Comparison of ENCODE assay signal across 7 cellular contexts in genomic region chr19:16383584-16384161, GRCh38. TPM values are rescaled to one million over a fixed set of nuclear protein-coding genes. Genes with fewer than 3 reads are reported as not detected.
A peak's percentile ranks its signal among the peaks of the same experiment; 100 is the strongest.
DNase-seq lines count a peak whose midpoint lies in the region; ATAC-seq, FAIRE-seq and TF ChIP-seq lines count a peak whose summit lies in the region.

No MANE protein-coding gene starts in this region.

- POLR2A ChIA-PET in RWPE1 (lab: Yijun Ruan, JAX; ENCODE audit: low non-redundant PET) = no interaction called here

- TF ChIP-seq CTCF in GM23338 (conservative IDR thresholded peaks at IDR 0.05; ENCODE audit: low read depth in 2 of 2) = no peak
- TF ChIP-seq CTCF in RWPE1 (conservative IDR thresholded peaks at IDR 0.05; ENCODE audit: low read depth) = peak; percentile 52; the same call in 1 of the 2 replicates
- no peak for TF ChIP-seq CTCF in kidney (IDR thresholded peaks at IDR 0.05; ENCODE audit: borderline replicate concordance, extremely low read depth, insufficient read depth)

- FAIRE-seq in kidney (lab: Jason Lieb, UNC) = no peak

- peaks cover 3% of the 10 kb centered on the region for H3K27me3 Mint-ChIP-seq in GM23338 (ENCODE audit: insufficient read depth, low read depth, poor library complexity)
- no peaks in the 10 kb centered on the region for H3K27me3 Mint-ChIP-seq in stimulated activated naive CD8-positive, alpha-beta T cell treated with anti-CD3 and anti-CD28 coated beads, Interleukin-15, amount 100 ng/mL, for 72 hours

- CTCF ChIA-PET in RWPE1 (lab: Yijun Ruan, JAX) = interaction anchor here (0.6 to 1.6 kb wide), 6 partner anchors 22 to 1430 kb away, joined by 3 to 16 read pairs (median 4); no protein-coding TSS in a partner anchor

- H3K4me1 Mint-ChIP-seq in GM23338 = no peaks in the 10 kb centered on the region
- peaks cover 34% of the 10 kb centered on the region for H3K4me1 Mint-ChIP-seq in stimulated activated naive CD8-positive, alpha-beta T cell treated with anti-CD3 and anti-CD28 coated beads, Interleukin-15, amount 100 ng/mL, for 72 hours

- intact Hi-C loops in kidney (cut with DNase I) = no loop called here

- no peak overlapping the region for H3K4me2 ChIP-seq in GM23338

- ATAC-seq in GM23338 (no peak; the same call in 2 of the 3 replicates), HG02759 (IDR thresholded peaks at IDR 0.05; ENCODE audit: unreplicated experiment) (no peak)
- ATAC-seq in stimulated activated naive CD8-positive, alpha-beta T cell treated with anti-CD3 and anti-CD28 coated beads, Interleukin-15, amount 100 ng/mL, for 72 hours = peak; percentile 56

- H3K36me3 Mint-ChIP-seq in GM23338 (ENCODE audit: low read depth) = peaks cover 32% of the 10 kb centered on the region

- no peak overlapping the region for H3K4me3 Mint-ChIP-seq in GM23338
- peak overlapping the region in 1 of 2 donors; percentile 21 for H3K4me3 Mint-ChIP-seq in stimulated activated naive CD8-positive, alpha-beta T cell treated with anti-CD3 and anti-CD28 coated beads, Interleukin-15, amount 100 ng/mL, for 72 hours

- H3K27ac ChIP-seq in GM23338 (ENCODE audit: low read depth) (no peak overlapping the region), RWPE1 (peak overlapping the region; percentile 9; the same call in 1 of the 2 replicates), kidney (ENCODE audit: low read depth in 2 of 2, low read length in 2 of 2) (peak overlapping the region in 1 of 2 donors; percentile 87)

- H3K36me3 ChIP-seq in GM23338 (ENCODE audit: insufficient read depth) = peaks cover 7% of the 10 kb centered on the region
- H3K36me3 ChIP-seq in kidney (ENCODE audit: control insufficient read depth in 1 of 2, insufficient read depth in 2 of 2, low read length in 2 of 2) = peaks cover 19 to 29% of the 10 kb centered on the region in 2 donors

- H2AFZ ChIP-seq in GM23338 = no peak overlapping the region

- H3F3A ChIP-seq in GM23338 (replicated peaks; ENCODE audit: low read depth) = no peaks in the 10 kb centered on the region

- H3K9me3 Mint-ChIP-seq in GM23338 = no peaks in the 10 kb centered on the region
- no peaks in the 10 kb centered on the region for H3K9me3 Mint-ChIP-seq in stimulated activated naive CD8-positive, alpha-beta T cell treated with anti-CD3 and anti-CD28 coated beads, Interleukin-15, amount 100 ng/mL, for 72 hours

- H3K79me2 ChIP-seq in GM23338 (replicated peaks; ENCODE audit: insufficient read depth) = no peaks in the 10 kb centered on the region

- peaks cover 6% of the 10 kb centered on the region for H4K20me1 ChIP-seq in GM23338 (replicated peaks; ENCODE audit: insufficient read depth)

- H3K27ac Mint-ChIP-seq in GM23338 = 0 out of 2 replicates have a peak overlapping the region, but pooled peaks have one; percentile 65
- no peak overlapping the region for H3K27ac Mint-ChIP-seq in stimulated activated naive CD8-positive, alpha-beta T cell treated with anti-CD3 and anti-CD28 coated beads, Interleukin-15, amount 100 ng/mL, for 72 hours

- no peaks in the 10 kb centered on the region for H3K9me2 ChIP-seq in GM23338 (ENCODE audit: insufficient read depth)

- H3K4me3 ChIP-seq in GM23338 = no peak overlapping the region
- no peak overlapping the region for H3K4me3 ChIP-seq in kidney (ENCODE audit: low read length in 2 of 2)

- peak overlapping the region in 1 of 2 donors; percentile 47 for H3K9ac ChIP-seq in kidney (ENCODE audit: low read length in 2 of 2)

- H3K27me3 ChIP-seq in GM23338 (ENCODE audit: insufficient read depth) = no peaks in the 10 kb centered on the region

- no peaks in the 10 kb centered on the region for H3K9me3 ChIP-seq in kidney (ENCODE audit: control insufficient read depth in 1 of 2, low read length in 2 of 2)

- H3K4me1 ChIP-seq in GM23338 (ENCODE audit: insufficient read depth) (no peaks in the 10 kb centered on the region), kidney (ENCODE audit: control insufficient read depth in 1 of 2, insufficient read depth in 1 of 2, low read depth in 1 of 2, low read length in 2 of 2) (peaks cover 0 to 4% of the 10 kb centered on the region in 2 donors)

- DNase-seq in GM23338 (ENCODE audit: low spot score) = no peak
- no peak for DNase-seq in RWPE1 (ENCODE audit: low spot score)
- peak; percentile 84 for DNase-seq in kidney
- no peak for DNase-seq in stimulated activated naive CD8-positive, alpha-beta T cell treated with anti-CD3 and anti-CD28 coated beads, Interleukin-15, amount 100 ng/mL, for 72 hours
- DNase-seq in DMS153 treated with DMSO at 0.1 percent for 48 hours (lab: John Stamatoyannopoulos, UW; ENCODE audit: unreplicated experiment) = no peak
- no peak for DNase-seq in NCI-H510A (lab: John Stamatoyannopoulos, UW)

TF ChIP-seq in GM23338, 12 proteins besides CTCF, POLR2A, EP300 and RAD21 (continues in another document):
- TF ChIP-seq ZNF462 (CRISPR knock-in tag; IDR thresholded peaks at IDR 0.05) (no peak), JUNB (IDR thresholded peaks at IDR 0.05; ENCODE audit: unreplicated experiment) (no peak), EZH2phosphoT487 (IDR thresholded peaks at IDR 0.05; ENCODE audit: unreplicated experiment) (no peak), ETS1 (IDR thresholded peaks at IDR 0.05) (no peak), ZNF331 (CRISPR knock-in tag; IDR thresholded peaks at IDR 0.05; ENCODE audit: low read depth) (no peak), NANOG (IDR thresholded peaks at IDR 0.05; ENCODE audit: borderline replicate concordance) (no peak), STAT1 (IDR thresholded peaks at IDR 0.05; ENCODE audit: unreplicated experiment) (no peak), ZNF114 (CRISPR knock-in tag; IDR thresholded peaks at IDR 0.05) (no peak)

RNA-seq across cellular contexts. Expression of gene KLF2, which starts 59.0 kb away (rescaled TPM):
- total RNA-seq in GM23338 (2014; rRNA removed; shearing (Covaris generic)) = 0.89 and 0.90 TPM in 2 replicates
- 0.43 TPM in 1 of 2 replicates, not detected in the other for polyA plus RNA-seq in GM23338 (2016; fragmentation: Nextera tagmentation; extraction: Ambion mirVana)
- 131 TPM for total RNA-seq in kidney
- polyA plus RNA-seq in kidney (ENCODE audit: insufficient read depth, low read depth, low replicate concordance) = 114 TPM

Comparison
In these comparisons a context has a peak if more than half of its experiments do, and no peak if none do; other contexts are left out.
1. RNA of gene KLF2, which starts 59.0 kb away (total RNA-seq): 131 TPM in kidney (single experiment); 0.89 to 0.90 TPM in GM23338; every median in the first group is over 10 times any median in the second.